Comparison of ENCODE assay signal across 9 cellular contexts in genomic region chr12:94941440-94941862, GRCh38.
DNase-seq lines count a peak whose midpoint lies in the region; ATAC-seq and FAIRE-seq lines count a peak whose summit lies in the region.
"Had no signal": no experiment of that assay in that cellular context is flagged by ENCODE, and none has a peak within 500 bp of the region (broad histone marks: within the 10 kb centered on the region; RNA-seq: fewer than 3 reads in every experiment).

No MANE protein-coding gene starts in this region.

- peaks cover 14% of the 10 kb centered on the region for H3K36me3 Mint-ChIP-seq in activated CD4-positive, alpha-beta T cell treated with anti-CD3 and anti-CD28 coated beads, Interleukin-2, amount 10 ng/mL, durations not matched to agents 24 days and 14 days (ENCODE audit: low read depth)

- no peak overlapping the region for H3K4me3 ChIP-seq in skeletal muscle cell (ENCODE audit: low read depth, low read length)
- H3K4me3 ChIP-seq: HAP-1 had no signal

- no peak for ATAC-seq in HG02571 (IDR thresholded peaks at IDR 0.05; ENCODE audit: unreplicated experiment)

- peaks cover 2% of the 10 kb centered on the region for H3K27me3 Mint-ChIP-seq in activated CD4-positive, alpha-beta T cell treated with anti-CD3 and anti-CD28 coated beads, Interleukin-2, amount 10 ng/mL, durations not matched to agents 24 days and 14 days

- peaks cover 17% of the 10 kb centered on the region for H3K9me3 Mint-ChIP-seq in activated CD4-positive, alpha-beta T cell treated with anti-CD3 and anti-CD28 coated beads, Interleukin-2, amount 10 ng/mL, durations not matched to agents 24 days and 14 days

- intact Hi-C loops in activated CD4-positive, alpha-beta T cell treated with anti-CD3 and anti-CD28 coated beads, Interleukin-2, amount 10 ng/mL, durations not matched to agents 24 days and 14 days (cut with micrococcal nuclease): no loop called here

- peak; percentile 38 for FAIRE-seq in HTR-8/SVneo (lab: Jason Lieb, UNC)

- H3K27ac Mint-ChIP-seq in activated CD4-positive, alpha-beta T cell treated with anti-CD3 and anti-CD28 coated beads, Interleukin-2, amount 10 ng/mL, durations not matched to agents 24 days and 14 days: peak overlapping the region; percentile 52

- H3K4me3 Mint-ChIP-seq in activated CD4-positive, alpha-beta T cell treated with anti-CD3 and anti-CD28 coated beads, Interleukin-2, amount 10 ng/mL, durations not matched to agents 24 days and 14 days: peak overlapping the region; percentile 22

- DNase-seq in DMS53 (lab: John Stamatoyannopoulos, UW) (peak; percentile 90), HTR-8/SVneo (ENCODE audit: insufficient read length, low spot score) (peak; percentile 40), fibroblast of gingiva (ENCODE audit: low read depth) (peak; percentile 75), skeletal muscle cell (ENCODE audit: low read depth) (peak; percentile 92), NCI-H1694 treated with DMSO at 0.1 percent for 48 hours (lab: John Stamatoyannopoulos, UW) (no peak), NCI-H2081 (lab: John Stamatoyannopoulos, UW) (no peak)
- DNase-seq in activated CD4-positive, alpha-beta T cell treated with anti-CD3 and anti-CD28 coated beads, Interleukin-2, amount 10 ng/mL, durations not matched to agents 24 days and 14 days: peak; percentile 77

- peaks cover 30% of the 10 kb centered on the region for H3K4me1 Mint-ChIP-seq in activated CD4-positive, alpha-beta T cell treated with anti-CD3 and anti-CD28 coated beads, Interleukin-2, amount 10 ng/mL, durations not matched to agents 24 days and 14 days

Comparison
In these comparisons a context has a peak if more than half of its experiments do, and no peak if none do; other contexts are left out.
1. DNase-seq: peak in DMS53 (single experiment), HTR-8/SVneo (single experiment), activated CD4-positive, alpha-beta T cell treated with anti-CD3 and anti-CD28 coated beads, Interleukin-2, amount 10 ng/mL, durations not matched to agents 24 days and 14 days (single experiment), fibroblast of gingiva (single experiment) and skeletal muscle cell (single experiment); none in NCI-H1694 treated with DMSO at 0.1 percent for 48 hours (single experiment) and NCI-H2081 (0 of 2).